In genomic region chr9:113219972-113220371, GRCh38 we compare ENCODE assay signal across 8 cellular contexts. TPM values are rescaled to one million over a fixed set of nuclear protein-coding genes. Genes with fewer than 3 reads are reported as not detected.
A peak's percentile ranks its signal among the peaks of the same experiment; 100 is the strongest.
DNase-seq lines count a peak whose midpoint lies in the region; ATAC-seq and TF ChIP-seq lines count a peak whose summit lies in the region.

No MANE protein-coding gene starts in this region.

- H3K36me3 Mint-ChIP-seq in progenitor cell of endocrine pancreas (ENCODE audit: insufficient read depth): peaks cover 2% of the 10 kb centered on the region

- no TSS peak for BruUV-seq in PC-3 (replicated peaks; lab: Mats Ljungman, UMichigan)

- peak overlapping the region; percentile 89 for H3K4me3 Mint-ChIP-seq in progenitor cell of endocrine pancreas (ENCODE audit: low read depth)

- H3K27me3 ChIP-seq in PC-3 (ENCODE audit: low read length): no peaks in the 10 kb centered on the region

- no peaks in the 10 kb centered on the region for H3K9me2 ChIP-seq in PC-3 (replicated peaks; ENCODE audit: low read length)

- H3K4me2 ChIP-seq in PC-3 (ENCODE audit: low read length): peak overlapping the region; percentile 87

- H2AFZ ChIP-seq in PC-3 (ENCODE audit: low read length): no peak overlapping the region

- TF ChIP-seq CTCF in PC-3 (conservative IDR thresholded peaks at IDR 0.05; ENCODE audit: low read depth, low read length): no peak
- no peak for TF ChIP-seq CTCF in epithelial cell of esophagus (IDR thresholded peaks at IDR 0.05; ENCODE audit: insufficient read depth, low read depth, low read length, missing control alignments)
- no peak for TF ChIP-seq CTCF in progenitor cell of endocrine pancreas (IDR thresholded peaks at IDR 0.05; ENCODE audit: unreplicated experiment)

- POLR2A ChIA-PET in PC-3 (lab: Charles Lee; ENCODE audit: unreplicated experiment): interaction anchor here (0.6 kb wide), 1 partner anchor 218 kb away, joined by 3 read pairs; no protein-coding TSS in a partner anchor

- H3K9me3 ChIP-seq in PC-3 (ENCODE audit: low read length): no peaks in the 10 kb centered on the region

- ATAC-seq in HG02852 (IDR thresholded peaks at IDR 0.05; ENCODE audit: unreplicated experiment) (peak; percentile 50), PC-3 (no peak)

- H3K4me1 Mint-ChIP-seq in progenitor cell of endocrine pancreas (ENCODE audit: low read depth): peaks cover 42% of the 10 kb centered on the region

- H3K4me3 ChIP-seq in PC-3 (ENCODE audit: low read length) (peak overlapping the region; percentile 88), epithelial cell of esophagus (ENCODE audit: low read length) (peak overlapping the region; percentile 97)

- H3K27ac ChIP-seq in PC-3 (ENCODE audit: low read length): no peak overlapping the region

- H3K4me1 ChIP-seq in PC-3 (ENCODE audit: insufficient read depth, low read length): peaks cover 25% of the 10 kb centered on the region

- CTCF ChIA-PET in PC-3 (lab: Charles Lee): interaction anchor here (0.6 kb wide), 1 partner anchor 19 kb away, joined by 6 read pairs; no protein-coding TSS in a partner anchor

- DNase-seq in stimulated activated CD4-positive, alpha-beta T cell treated with anti-CD3 and anti-CD28 coated beads, Interleukin-1b, Interleukin-23, amount 100 ng/mL, for 48 hours: peak; percentile 37
- DNase-seq in stimulated activated CD4-positive, alpha-beta T cell treated with anti-CD3 and anti-CD28 coated beads, Interleukin-12 subunit alpha, Interleukin-12 subunit beta, amount 100 ng/mL, for 4 hours: no peak
- DNase-seq in PC-3: no peak
- DNase-seq in epithelial cell of esophagus (ENCODE audit: low read depth): peak; percentile 33
- DNase-seq in progenitor cell of endocrine pancreas (ENCODE audit: low spot score, unreplicated experiment): no peak
- DNase-seq in DMS53 (lab: John Stamatoyannopoulos, UW): no peak
- no peak for DNase-seq in NCI-H187 (lab: John Stamatoyannopoulos, UW)

- no peaks in the 10 kb centered on the region for H3F3A ChIP-seq in PC-3 (ENCODE audit: low read length, unreplicated experiment)

- H3K36me3 ChIP-seq in PC-3 (ENCODE audit: low read depth, low read length): no peaks in the 10 kb centered on the region; the same call in 1 of the 2 replicates

- H3K9ac ChIP-seq in PC-3 (ENCODE audit: low read length): peak overlapping the region; percentile 92; the same call in 1 of the 2 replicates

- H3K79me2 ChIP-seq in PC-3 (ENCODE audit: low read length): peaks cover 74% of the 10 kb centered on the region

- no peaks in the 10 kb centered on the region for H4K20me1 ChIP-seq in PC-3 (ENCODE audit: low read length)

- no peaks in the 10 kb centered on the region for H3K9me3 Mint-ChIP-seq in progenitor cell of endocrine pancreas (ENCODE audit: low read depth)

- no peaks in the 10 kb centered on the region for H3K27me3 Mint-ChIP-seq in progenitor cell of endocrine pancreas

- peak overlapping the region; percentile 0 for H3K27ac Mint-ChIP-seq in progenitor cell of endocrine pancreas

- intact Hi-C loops in PC-3 (cut with micrococcal nuclease): loop anchor here (2.0 kb wide), 1 partner anchor 55 kb away; the partner anchor contains the start of genes CDC26 and PRPF4

RNA-seq across cellular contexts. Expression of gene FKBP15, which starts 1.1 kb away (rescaled TPM):
- total RNA-seq in PC-3 (2014; rRNA removed) (10.7 and 15.0 TPM in 2 replicates), progenitor cell of endocrine pancreas (26.9 and 29.3 TPM in 2 replicates)

RNA-seq across cellular contexts. Expression of gene SLC31A1, which starts 1.4 kb away (rescaled TPM):
- 9.2 and 9.7 TPM in 2 replicates for total RNA-seq in PC-3 (2014; rRNA removed)
- total RNA-seq in progenitor cell of endocrine pancreas: 28.2 and 28.5 TPM in 2 replicates

RNA-seq across cellular contexts. Expression of gene CDC26, which starts 55.4 kb away (rescaled TPM):
- total RNA-seq in PC-3 (2014; rRNA removed): 32.4 and 34.7 TPM in 2 replicates
- total RNA-seq in progenitor cell of endocrine pancreas: 33.0 and 36.6 TPM in 2 replicates

RNA-seq across cellular contexts. Expression of gene PRPF4, which starts 55.5 kb away (rescaled TPM):
- 27.4 and 32.1 TPM in 2 replicates for total RNA-seq in PC-3 (2014; rRNA removed)
- total RNA-seq in progenitor cell of endocrine pancreas: 33.6 and 35.1 TPM in 2 replicates

Comparison
In these comparisons a context has a peak if more than half of its experiments do, and no peak if none do; other contexts are left out.
1. DNase-seq: peak in stimulated activated CD4-positive, alpha-beta T cell treated with anti-CD3 and anti-CD28 coated beads, Interleukin-1b, Interleukin-23, amount 100 ng/mL, for 48 hours (single experiment) and epithelial cell of esophagus (single experiment); none in stimulated activated CD4-positive, alpha-beta T cell treated with anti-CD3 and anti-CD28 coated beads, Interleukin-12 subunit alpha, Interleukin-12 subunit beta, amount 100 ng/mL, for 4 hours (single experiment), PC-3 (single experiment), progenitor cell of endocrine pancreas (single experiment), DMS53 (single experiment) and NCI-H187 (0 of 2).